ENCODE assay signal across 1 cellular context in the genomic region with DNA sequence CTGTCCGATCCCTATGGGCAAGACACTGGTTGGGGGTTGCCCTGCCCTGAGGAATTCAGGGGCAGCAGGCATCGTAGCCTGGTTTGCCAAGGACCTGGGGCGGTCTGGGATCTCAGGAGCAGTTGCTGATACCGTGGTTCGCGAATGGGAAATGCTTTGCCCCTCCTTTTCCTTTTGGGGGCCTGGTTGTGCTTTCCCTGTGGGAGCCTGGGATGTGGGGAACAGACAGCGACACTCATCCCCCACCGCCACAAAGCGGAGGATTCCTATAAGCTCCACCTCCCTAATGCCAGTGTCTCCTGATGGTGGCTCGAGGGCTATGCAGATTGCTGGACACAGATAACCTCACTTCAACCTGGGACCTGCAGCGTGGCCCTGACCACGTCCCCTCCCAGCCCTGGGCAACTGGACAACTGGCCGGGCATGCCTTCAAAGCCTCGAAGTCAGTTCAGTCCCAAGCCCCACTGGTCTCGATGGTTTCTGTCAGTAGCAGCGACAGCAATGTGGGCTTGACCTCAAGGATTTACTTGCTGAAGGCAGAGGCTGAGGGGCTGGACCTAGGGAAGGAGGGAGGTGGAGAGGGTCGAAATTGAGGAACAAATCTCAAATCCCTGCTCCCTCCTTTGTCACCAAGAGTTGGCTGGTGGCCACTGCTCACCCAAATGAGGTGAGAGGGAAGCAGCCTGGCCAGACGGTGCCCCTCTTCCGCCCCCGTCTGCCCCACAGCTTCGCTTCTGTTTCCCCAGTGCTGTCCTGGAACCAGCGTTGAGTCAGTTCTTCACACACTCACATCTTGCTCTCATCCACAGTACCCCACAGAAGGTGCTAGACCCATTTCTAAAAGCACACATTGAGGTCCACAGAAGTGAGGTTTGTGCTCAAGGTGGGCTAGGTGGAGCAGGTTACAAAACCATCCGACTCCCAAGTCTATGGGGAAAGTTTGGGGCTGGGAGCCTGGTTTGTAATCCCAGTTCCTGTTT.
TF ChIP-seq lines count a peak whose summit lies in the region.

No MANE protein-coding gene starts in this region.

TF ChIP-seq in HepG2, 621 proteins besides CTCF, POLR2A, EP300 and RAD21 (continued from another document and continues in another):
- TF ChIP-seq, protein P1, sequence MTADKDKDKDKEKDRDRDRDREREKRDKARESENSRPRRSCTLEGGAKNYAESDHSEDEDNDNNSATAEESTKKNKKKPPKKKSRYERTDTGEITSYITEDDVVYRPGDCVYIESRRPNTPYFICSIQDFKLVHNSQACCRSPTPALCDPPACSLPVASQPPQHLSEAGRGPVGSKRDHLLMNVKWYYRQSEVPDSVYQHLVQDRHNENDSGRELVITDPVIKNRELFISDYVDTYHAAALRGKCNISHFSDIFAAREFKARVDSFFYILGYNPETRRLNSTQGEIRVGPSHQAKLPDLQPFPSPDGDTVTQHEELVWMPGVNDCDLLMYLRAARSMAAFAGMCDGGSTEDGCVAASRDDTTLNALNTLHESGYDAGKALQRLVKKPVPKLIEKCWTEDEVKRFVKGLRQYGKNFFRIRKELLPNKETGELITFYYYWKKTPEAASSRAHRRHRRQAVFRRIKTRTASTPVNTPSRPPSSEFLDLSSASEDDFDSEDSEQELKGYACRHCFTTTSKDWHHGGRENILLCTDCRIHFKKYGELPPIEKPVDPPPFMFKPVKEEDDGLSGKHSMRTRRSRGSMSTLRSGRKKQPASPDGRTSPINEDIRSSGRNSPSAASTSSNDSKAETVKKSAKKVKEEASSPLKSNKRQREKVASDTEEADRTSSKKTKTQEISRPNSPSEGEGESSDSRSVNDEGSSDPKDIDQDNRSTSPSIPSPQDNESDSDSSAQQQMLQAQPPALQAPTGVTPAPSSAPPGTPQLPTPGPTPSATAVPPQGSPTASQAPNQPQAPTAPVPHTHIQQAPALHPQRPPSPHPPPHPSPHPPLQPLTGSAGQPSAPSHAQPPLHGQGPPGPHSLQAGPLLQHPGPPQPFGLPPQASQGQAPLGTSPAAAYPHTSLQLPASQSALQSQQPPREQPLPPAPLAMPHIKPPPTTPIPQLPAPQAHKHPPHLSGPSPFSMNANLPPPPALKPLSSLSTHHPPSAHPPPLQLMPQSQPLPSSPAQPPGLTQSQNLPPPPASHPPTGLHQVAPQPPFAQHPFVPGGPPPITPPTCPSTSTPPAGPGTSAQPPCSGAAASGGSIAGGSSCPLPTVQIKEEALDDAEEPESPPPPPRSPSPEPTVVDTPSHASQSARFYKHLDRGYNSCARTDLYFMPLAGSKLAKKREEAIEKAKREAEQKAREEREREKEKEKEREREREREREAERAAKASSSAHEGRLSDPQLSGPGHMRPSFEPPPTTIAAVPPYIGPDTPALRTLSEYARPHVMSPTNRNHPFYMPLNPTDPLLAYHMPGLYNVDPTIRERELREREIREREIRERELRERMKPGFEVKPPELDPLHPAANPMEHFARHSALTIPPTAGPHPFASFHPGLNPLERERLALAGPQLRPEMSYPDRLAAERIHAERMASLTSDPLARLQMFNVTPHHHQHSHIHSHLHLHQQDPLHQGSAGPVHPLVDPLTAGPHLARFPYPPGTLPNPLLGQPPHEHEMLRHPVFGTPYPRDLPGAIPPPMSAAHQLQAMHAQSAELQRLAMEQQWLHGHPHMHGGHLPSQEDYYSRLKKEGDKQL (CRISPR knock-in tag; IDR thresholded peaks at IDR 0.05; ENCODE audit: low read depth) = no peak
- TF ChIP-seq, protein P2, sequence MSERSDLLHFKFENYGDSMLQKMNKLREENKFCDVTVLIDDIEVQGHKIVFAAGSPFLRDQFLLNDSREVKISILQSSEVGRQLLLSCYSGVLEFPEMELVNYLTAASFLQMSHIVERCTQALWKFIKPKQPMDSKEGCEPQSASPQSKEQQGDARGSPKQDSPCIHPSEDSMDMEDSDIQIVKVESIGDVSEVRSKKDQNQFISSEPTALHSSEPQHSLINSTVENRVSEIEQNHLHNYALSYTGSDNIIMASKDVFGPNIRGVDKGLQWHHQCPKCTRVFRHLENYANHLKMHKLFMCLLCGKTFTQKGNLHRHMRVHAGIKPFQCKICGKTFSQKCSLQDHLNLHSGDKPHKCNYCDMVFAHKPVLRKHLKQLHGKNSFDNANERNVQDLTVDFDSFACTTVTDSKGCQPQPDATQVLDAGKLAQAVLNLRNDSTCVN (CRISPR knock-in tag; IDR thresholded peaks at IDR 0.05; ENCODE audit: borderline replicate concordance) = peak; percentile 37; the same call in 1 of the 2 replicates
- TF ChIP-seq ZNF891 (CRISPR knock-in tag; IDR thresholded peaks at IDR 0.05) (no peak), SKI (IDR thresholded peaks at IDR 0.05; ENCODE audit: partially characterized antibody) (no peak), BORCS8-MEF2B (CRISPR knock-in tag; IDR thresholded peaks at IDR 0.05) (peak; percentile 5), LCORL (IDR thresholded peaks at IDR 0.05) (no peak), LCORL (CRISPR knock-in tag; IDR thresholded peaks at IDR 0.05) (no peak), SAFB2 (CRISPR knock-in tag; IDR thresholded peaks at IDR 0.05; ENCODE audit: borderline replicate concordance, low read depth) (peak; percentile 92; the same call in 1 of the 2 replicates), SSRP1 (CRISPR knock-in tag; IDR thresholded peaks at IDR 0.05) (peak; percentile 95), RAD51 (IDR thresholded peaks at IDR 0.05; ENCODE audit: borderline replicate concordance) (no peak), ZNF563 (CRISPR knock-in tag; IDR thresholded peaks at IDR 0.05) (no peak), ARNT2 (CRISPR knock-in tag; IDR thresholded peaks at IDR 0.05; ENCODE audit: low read depth) (0 out of 2 replicates have a peak, but pooled peaks have one; percentile 19), ZSCAN31 (CRISPR knock-in tag; IDR thresholded peaks at IDR 0.05; ENCODE audit: low read depth) (no peak), TEAD3 (CRISPR knock-in tag; optimal IDR thresholded peaks at IDR 0.05; ENCODE audit: borderline replicate concordance) (peak; percentile 28), ZNF562 (CRISPR knock-in tag; IDR thresholded peaks at IDR 0.05; ENCODE audit: borderline replicate concordance) (0 out of 2 replicates have a peak, but pooled peaks have one; percentile 50), GTF3A (CRISPR knock-in tag; conservative IDR thresholded peaks at IDR 0.05) (no peak), ZNF605 (CRISPR knock-in tag; IDR thresholded peaks at IDR 0.05) (0 out of 2 replicates have a peak, but pooled peaks have one; percentile 40), ZNF550 (CRISPR knock-in tag; IDR thresholded peaks at IDR 0.05; ENCODE audit: borderline replicate concordance) (peak; percentile 19; the same call in 1 of the 2 replicates), ZNF782 (CRISPR knock-in tag; IDR thresholded peaks at IDR 0.05; ENCODE audit: borderline replicate concordance) (peak; percentile 74), SOX6 (IDR thresholded peaks at IDR 0.05) (no peak), SOX6 (CRISPR knock-in tag; IDR thresholded peaks at IDR 0.05) (peak; percentile 45; the same call in 1 of the 2 replicates), AGO1 (IDR thresholded peaks at IDR 0.05; ENCODE audit: low read depth, low read length, poor library complexity, severe bottlenecking) (peak; percentile 92), PAF1 (CRISPR knock-in tag; IDR thresholded peaks at IDR 0.05) (peak; percentile 86), FOSL2 (CRISPR knock-in tag; IDR thresholded peaks at IDR 0.05) (peak; percentile 3; the same call in 1 of the 2 replicates), MIER3 (CRISPR knock-in tag; IDR thresholded peaks at IDR 0.05; ENCODE audit: borderline replicate concordance) (peak; percentile 45; the same call in 1 of the 2 replicates), ZNF337 (CRISPR knock-in tag; IDR thresholded peaks at IDR 0.05; ENCODE audit: borderline replicate concordance, low read depth) (0 out of 2 replicates have a peak, but pooled peaks have one; percentile 19), CBX5 (CRISPR knock-in tag; IDR thresholded peaks at IDR 0.05; ENCODE audit: borderline replicate concordance) (0 out of 2 replicates have a peak, but pooled peaks have one; percentile 6), NRL (CRISPR knock-in tag; IDR thresholded peaks at IDR 0.05; ENCODE audit: borderline replicate concordance) (0 out of 2 replicates have a peak, but pooled peaks have one; percentile 63), ZNF567 (CRISPR knock-in tag; IDR thresholded peaks at IDR 0.05; ENCODE audit: borderline replicate concordance) (peak; percentile 54; the same call in 1 of the 2 replicates), ZNF737 (CRISPR knock-in tag; IDR thresholded peaks at IDR 0.05; ENCODE audit: borderline replicate concordance) (0 out of 2 replicates have a peak, but pooled peaks have one; percentile 68), ZNF543 (CRISPR knock-in tag; IDR thresholded peaks at IDR 0.05) (no peak), ZKSCAN5 (CRISPR knock-in tag; IDR thresholded peaks at IDR 0.05) (no peak), TAF1 (CRISPR knock-in tag; IDR thresholded peaks at IDR 0.05) (peak; percentile 17; the same call in 1 of the 2 replicates), ZNF264 (CRISPR knock-in tag; IDR thresholded peaks at IDR 0.05) (no peak)
- TF ChIP-seq, protein P3, sequence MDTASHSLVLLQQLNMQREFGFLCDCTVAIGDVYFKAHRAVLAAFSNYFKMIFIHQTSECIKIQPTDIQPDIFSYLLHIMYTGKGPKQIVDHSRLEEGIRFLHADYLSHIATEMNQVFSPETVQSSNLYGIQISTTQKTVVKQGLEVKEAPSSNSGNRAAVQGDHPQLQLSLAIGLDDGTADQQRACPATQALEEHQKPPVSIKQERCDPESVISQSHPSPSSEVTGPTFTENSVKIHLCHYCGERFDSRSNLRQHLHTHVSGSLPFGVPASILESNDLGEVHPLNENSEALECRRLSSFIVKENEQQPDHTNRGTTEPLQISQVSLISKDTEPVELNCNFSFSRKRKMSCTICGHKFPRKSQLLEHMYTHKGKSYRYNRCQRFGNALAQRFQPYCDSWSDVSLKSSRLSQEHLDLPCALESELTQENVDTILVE (CRISPR knock-in tag; IDR thresholded peaks at IDR 0.05) = peak; percentile 56; the same call in 1 of the 2 replicates
- TF ChIP-seq, protein P4, sequence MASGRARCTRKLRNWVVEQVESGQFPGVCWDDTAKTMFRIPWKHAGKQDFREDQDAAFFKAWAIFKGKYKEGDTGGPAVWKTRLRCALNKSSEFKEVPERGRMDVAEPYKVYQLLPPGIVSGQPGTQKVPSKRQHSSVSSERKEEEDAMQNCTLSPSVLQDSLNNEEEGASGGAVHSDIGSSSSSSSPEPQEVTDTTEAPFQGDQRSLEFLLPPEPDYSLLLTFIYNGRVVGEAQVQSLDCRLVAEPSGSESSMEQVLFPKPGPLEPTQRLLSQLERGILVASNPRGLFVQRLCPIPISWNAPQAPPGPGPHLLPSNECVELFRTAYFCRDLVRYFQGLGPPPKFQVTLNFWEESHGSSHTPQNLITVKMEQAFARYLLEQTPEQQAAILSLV (CRISPR knock-in tag; IDR thresholded peaks at IDR 0.05; ENCODE audit: borderline replicate concordance) = peak; percentile 52; the same call in 1 of the 2 replicates
- TF ChIP-seq, protein P5, sequence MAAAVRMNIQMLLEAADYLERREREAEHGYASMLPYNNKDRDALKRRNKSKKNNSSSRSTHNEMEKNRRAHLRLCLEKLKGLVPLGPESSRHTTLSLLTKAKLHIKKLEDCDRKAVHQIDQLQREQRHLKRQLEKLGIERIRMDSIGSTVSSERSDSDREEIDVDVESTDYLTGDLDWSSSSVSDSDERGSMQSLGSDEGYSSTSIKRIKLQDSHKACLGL (CRISPR knock-in tag; IDR thresholded peaks at IDR 0.05) = peak; percentile 60; the same call in 1 of the 2 replicates
- TF ChIP-seq, protein P6, sequence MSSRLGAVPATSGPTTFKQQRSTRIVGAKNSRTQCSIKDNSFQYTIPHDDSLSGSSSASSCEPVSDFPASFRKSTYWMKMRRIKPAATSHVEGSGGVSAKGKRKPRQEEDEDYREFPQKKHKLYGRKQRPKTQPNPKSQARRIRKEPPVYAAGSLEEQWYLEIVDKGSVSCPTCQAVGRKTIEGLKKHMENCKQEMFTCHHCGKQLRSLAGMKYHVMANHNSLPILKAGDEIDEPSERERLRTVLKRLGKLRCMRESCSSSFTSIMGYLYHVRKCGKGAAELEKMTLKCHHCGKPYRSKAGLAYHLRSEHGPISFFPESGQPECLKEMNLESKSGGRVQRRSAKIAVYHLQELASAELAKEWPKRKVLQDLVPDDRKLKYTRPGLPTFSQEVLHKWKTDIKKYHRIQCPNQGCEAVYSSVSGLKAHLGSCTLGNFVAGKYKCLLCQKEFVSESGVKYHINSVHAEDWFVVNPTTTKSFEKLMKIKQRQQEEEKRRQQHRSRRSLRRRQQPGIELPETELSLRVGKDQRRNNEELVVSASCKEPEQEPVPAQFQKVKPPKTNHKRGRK (CRISPR knock-in tag; IDR thresholded peaks at IDR 0.05) = no peak
- TF ChIP-seq, protein P7, sequence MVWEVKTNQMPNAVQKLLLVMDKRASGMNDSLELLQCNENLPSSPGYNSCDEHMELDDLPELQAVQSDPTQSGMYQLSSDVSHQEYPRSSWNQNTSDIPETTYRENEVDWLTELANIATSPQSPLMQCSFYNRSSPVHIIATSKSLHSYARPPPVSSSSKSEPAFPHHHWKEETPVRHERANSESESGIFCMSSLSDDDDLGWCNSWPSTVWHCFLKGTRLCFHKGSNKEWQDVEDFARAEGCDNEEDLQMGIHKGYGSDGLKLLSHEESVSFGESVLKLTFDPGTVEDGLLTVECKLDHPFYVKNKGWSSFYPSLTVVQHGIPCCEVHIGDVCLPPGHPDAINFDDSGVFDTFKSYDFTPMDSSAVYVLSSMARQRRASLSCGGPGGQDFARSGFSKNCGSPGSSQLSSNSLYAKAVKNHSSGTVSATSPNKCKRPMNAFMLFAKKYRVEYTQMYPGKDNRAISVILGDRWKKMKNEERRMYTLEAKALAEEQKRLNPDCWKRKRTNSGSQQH (CRISPR knock-in tag; IDR thresholded peaks at IDR 0.05; ENCODE audit: low read depth) = peak; percentile 73
- TF ChIP-seq, protein P8, sequence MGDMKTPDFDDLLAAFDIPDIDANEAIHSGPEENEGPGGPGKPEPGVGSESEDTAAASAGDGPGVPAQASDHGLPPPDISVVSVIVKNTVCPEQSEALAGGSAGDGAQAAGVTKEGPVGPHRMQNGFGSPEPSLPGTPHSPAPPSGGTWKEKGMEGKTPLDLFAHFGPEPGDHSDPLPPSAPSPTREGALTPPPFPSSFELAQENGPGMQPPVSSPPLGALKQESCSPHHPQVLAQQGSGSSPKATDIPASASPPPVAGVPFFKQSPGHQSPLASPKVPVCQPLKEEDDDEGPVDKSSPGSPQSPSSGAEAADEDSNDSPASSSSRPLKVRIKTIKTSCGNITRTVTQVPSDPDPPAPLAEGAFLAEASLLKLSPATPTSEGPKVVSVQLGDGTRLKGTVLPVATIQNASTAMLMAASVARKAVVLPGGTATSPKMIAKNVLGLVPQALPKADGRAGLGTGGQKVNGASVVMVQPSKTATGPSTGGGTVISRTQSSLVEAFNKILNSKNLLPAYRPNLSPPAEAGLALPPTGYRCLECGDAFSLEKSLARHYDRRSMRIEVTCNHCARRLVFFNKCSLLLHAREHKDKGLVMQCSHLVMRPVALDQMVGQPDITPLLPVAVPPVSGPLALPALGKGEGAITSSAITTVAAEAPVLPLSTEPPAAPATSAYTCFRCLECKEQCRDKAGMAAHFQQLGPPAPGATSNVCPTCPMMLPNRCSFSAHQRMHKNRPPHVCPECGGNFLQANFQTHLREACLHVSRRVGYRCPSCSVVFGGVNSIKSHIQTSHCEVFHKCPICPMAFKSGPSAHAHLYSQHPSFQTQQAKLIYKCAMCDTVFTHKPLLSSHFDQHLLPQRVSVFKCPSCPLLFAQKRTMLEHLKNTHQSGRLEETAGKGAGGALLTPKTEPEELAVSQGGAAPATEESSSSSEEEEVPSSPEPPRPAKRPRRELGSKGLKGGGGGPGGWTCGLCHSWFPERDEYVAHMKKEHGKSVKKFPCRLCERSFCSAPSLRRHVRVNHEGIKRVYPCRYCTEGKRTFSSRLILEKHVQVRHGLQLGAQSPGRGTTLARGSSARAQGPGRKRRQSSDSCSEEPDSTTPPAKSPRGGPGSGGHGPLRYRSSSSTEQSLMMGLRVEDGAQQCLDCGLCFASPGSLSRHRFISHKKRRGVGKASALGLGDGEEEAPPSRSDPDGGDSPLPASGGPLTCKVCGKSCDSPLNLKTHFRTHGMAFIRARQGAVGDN (CRISPR knock-in tag; IDR thresholded peaks at IDR 0.05) = peak; percentile 57
